In the genomic region with DNA sequence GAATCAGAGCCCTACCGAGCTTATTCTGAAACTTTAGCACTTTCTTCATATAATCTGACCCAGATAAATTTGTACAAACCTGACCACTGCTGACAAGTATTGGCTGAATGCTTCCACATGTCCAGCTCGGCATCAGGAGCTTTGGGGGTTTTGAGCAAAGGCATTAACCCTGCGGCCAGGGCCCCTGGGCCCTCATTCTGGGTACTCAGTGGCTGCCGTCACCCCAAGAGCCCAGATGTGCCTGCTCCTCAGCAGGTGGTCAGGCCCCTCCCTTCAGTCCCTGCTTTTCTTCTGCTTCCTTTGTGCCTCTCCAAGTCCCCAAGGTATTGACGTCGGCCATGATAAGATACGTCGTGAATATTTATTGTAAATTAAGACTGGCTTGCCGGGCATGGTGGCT, we compare ENCODE assay signal across 26 cellular contexts. TPM values are rescaled to one million over a fixed set of nuclear protein-coding genes. Genes with fewer than 3 reads are reported as not detected.
A peak's percentile ranks its signal among the peaks of the same experiment; 100 is the strongest.
DNase-seq lines count a peak whose midpoint lies in the region; ATAC-seq and TF ChIP-seq lines count a peak whose summit lies in the region.
"Had no signal": no experiment of that assay in that cellular context is flagged by ENCODE, and none has a peak within 500 bp of the region (broad histone marks: within the 10 kb centered on the region; RNA-seq: fewer than 3 reads in every experiment).

No MANE protein-coding gene starts in this region.

- peaks cover 67% of the 10 kb centered on the region for H3K27me3 ChIP-seq in BLaER1
- H3K27me3 ChIP-seq in lower lobe of right lung (ENCODE audit: low read depth) = no peaks in the 10 kb centered on the region
- H3K27me3 ChIP-seq in sigmoid colon = no peaks in the 10 kb centered on the region
- H3K27me3 ChIP-seq: hepatocyte had no signal

- peaks cover 19% of the 10 kb centered on the region for H3K4me1 Mint-ChIP-seq in activated naive CD4-positive, alpha-beta T cell treated with anti-CD3 and anti-CD28 coated beads, Interleukin-2, amount 10 ng/mL, durations not matched to agents 7 days and 5 days
- H3K4me1 Mint-ChIP-seq in activated naive CD4-positive, alpha-beta T cell treated with anti-CD3 and anti-CD28 coated beads for 36 hours (ENCODE audit: low read depth) = peaks cover 4% of the 10 kb centered on the region
- H3K4me1 Mint-ChIP-seq: GM23338 had no signal

- H3K4me3 ChIP-seq in BLaER1 (no peak overlapping the region), lower lobe of right lung (no peak overlapping the region), sigmoid colon (no peak overlapping the region)
- H3K4me3 ChIP-seq: GM23338, hepatocyte, psoas muscle had no signal

- no peak overlapping the region for H3K4me3 Mint-ChIP-seq in activated naive CD4-positive, alpha-beta T cell treated with anti-CD3 and anti-CD28 coated beads, Interleukin-2, amount 10 ng/mL, durations not matched to agents 7 days and 5 days
- H3K4me3 Mint-ChIP-seq in activated naive CD4-positive, alpha-beta T cell treated with anti-CD3 and anti-CD28 coated beads for 36 hours = no peak overlapping the region
- H3K4me3 Mint-ChIP-seq: CD4-positive, alpha-beta T cell; GM23338; stimulated activated memory B cell treated with anti-CD40 and anti-IgM and Interleukin-4, amounts not matched to agents 10 μg/mL and 1 μg/mL and 100 μg/mL, for 72 hours; type B pancreatic cell had no signal

- TF ChIP-seq EP300 in sigmoid colon (IDR thresholded peaks at IDR 0.05) = no peak

- H3K27ac ChIP-seq in BLaER1 = no peak overlapping the region
- H3K27ac ChIP-seq in lower lobe of right lung = no peak overlapping the region
- H3K27ac ChIP-seq in sigmoid colon = peak overlapping the region; percentile 88 to 94 (median 90)
- H3K27ac ChIP-seq: hepatocyte, psoas muscle had no signal

- no peak for TF ChIP-seq CTCF in lower lobe of right lung (IDR thresholded peaks at IDR 0.05)
- no peak for TF ChIP-seq CTCF in sigmoid colon (IDR thresholded peaks at IDR 0.05)

- H3K9me3 ChIP-seq in BLaER1 = 0 out of 2 replicates have a peak, but pooled peaks cover 4% of the 10 kb centered on the region
- no peaks in the 10 kb centered on the region for H3K9me3 ChIP-seq in lower lobe of right lung
- no peaks in the 10 kb centered on the region for H3K9me3 ChIP-seq in sigmoid colon
- H3K9me3 ChIP-seq: psoas muscle had no signal

- peak overlapping the region; percentile 91 for H3K4me2 ChIP-seq in BLaER1
- H3K4me2 ChIP-seq: GM23338, hepatocyte had no signal

- H3K9ac ChIP-seq in BLaER1 = no peak overlapping the region

- H3K27me3 Mint-ChIP-seq in activated naive CD4-positive, alpha-beta T cell treated with anti-CD3 and anti-CD28 coated beads, Interleukin-2, amount 10 ng/mL, durations not matched to agents 7 days and 5 days = no peaks in the 10 kb centered on the region
- H3K27me3 Mint-ChIP-seq in activated naive CD4-positive, alpha-beta T cell treated with anti-CD3 and anti-CD28 coated beads for 36 hours (ENCODE audit: low read depth) = no peaks in the 10 kb centered on the region
- H3K27me3 Mint-ChIP-seq: CD4-positive, alpha-beta T cell; stimulated activated memory B cell treated with anti-CD40 and anti-IgM and Interleukin-4, amounts not matched to agents 10 μg/mL and 1 μg/mL and 100 μg/mL, for 72 hours; type B pancreatic cell had no signal

- DNase-seq in activated naive CD4-positive, alpha-beta T cell treated with anti-CD3 and anti-CD28 coated beads, Interleukin-2, amount 10 ng/mL, durations not matched to agents 7 days and 5 days = no peak
- no peak for DNase-seq in activated naive CD4-positive, alpha-beta T cell treated with anti-CD3 and anti-CD28 coated beads for 36 hours
- DNase-seq in lower lobe of right lung (peak; percentile 12), sigmoid colon (peak; percentile 60), NCI-H446 treated with DMSO at 0.1 percent for 48 hours (lab: John Stamatoyannopoulos, UW) (no peak), DMS153 treated with DMSO at 0.1 percent for 48 hours (lab: John Stamatoyannopoulos, UW; ENCODE audit: unreplicated experiment) (no peak)
- DNase-seq: activated CD4-positive, alpha-beta T cell treated with anti-CD3 and anti-CD28 coated beads for 4 hours; activated CD8-positive, alpha-beta memory T cell treated with anti-CD3 and anti-CD28 coated beads for 24 hours; activated T-cell treated with anti-CD3 and anti-CD28 coated beads for 4 hours; CD4-positive, alpha-beta T cell; foreskin melanocyte; Kasumi-1; NCI-H1417 treated with DMSO at 0.1 percent for 48 hours; NCI-H2081 treated with DMSO at 0.1 percent for 48 hours; NCI-H2227 treated with DMSO at 0.1 percent for 48 hours; NCI-H69; SHP77 treated with DMSO at 0.1 percent for 48 hours; substantia nigra had no signal

- no peak for TF ChIP-seq POLR2A in sigmoid colon (IDR thresholded peaks at IDR 0.05)

- peaks cover 89% of the 10 kb centered on the region for H4K20me1 ChIP-seq in BLaER1

- peak overlapping the region; percentile 19 for H3K27ac Mint-ChIP-seq in activated naive CD4-positive, alpha-beta T cell treated with anti-CD3 and anti-CD28 coated beads, Interleukin-2, amount 10 ng/mL, durations not matched to agents 7 days and 5 days
- no peak overlapping the region for H3K27ac Mint-ChIP-seq in activated naive CD4-positive, alpha-beta T cell treated with anti-CD3 and anti-CD28 coated beads for 36 hours
- H3K27ac Mint-ChIP-seq: CD4-positive, alpha-beta T cell; GM23338; stimulated activated memory B cell treated with anti-CD40 and anti-IgM and Interleukin-4, amounts not matched to agents 10 μg/mL and 1 μg/mL and 100 μg/mL, for 72 hours; type B pancreatic cell had no signal

- peaks cover 40% of the 10 kb centered on the region for H3K36me3 Mint-ChIP-seq in activated naive CD4-positive, alpha-beta T cell treated with anti-CD3 and anti-CD28 coated beads, Interleukin-2, amount 10 ng/mL, durations not matched to agents 7 days and 5 days
- peaks cover 23% of the 10 kb centered on the region for H3K36me3 Mint-ChIP-seq in activated naive CD4-positive, alpha-beta T cell treated with anti-CD3 and anti-CD28 coated beads for 36 hours (ENCODE audit: low read depth)

- no peak for ATAC-seq in lower lobe of right lung
- no peak for ATAC-seq in GM19467 (IDR thresholded peaks at IDR 0.05; ENCODE audit: unreplicated experiment)
- ATAC-seq: GM23338; Panc1; psoas muscle; stimulated activated memory B cell treated with anti-CD40 and anti-IgM and Interleukin-4, amounts not matched to agents 10 μg/mL and 1 μg/mL and 100 μg/mL, for 72 hours had no signal

- peaks cover 5% of the 10 kb centered on the region for H3K9me3 Mint-ChIP-seq in activated naive CD4-positive, alpha-beta T cell treated with anti-CD3 and anti-CD28 coated beads, Interleukin-2, amount 10 ng/mL, durations not matched to agents 7 days and 5 days
- H3K9me3 Mint-ChIP-seq in activated naive CD4-positive, alpha-beta T cell treated with anti-CD3 and anti-CD28 coated beads for 36 hours = no peaks in the 10 kb centered on the region
- H3K9me3 Mint-ChIP-seq: CD4-positive, alpha-beta T cell; GM23338; stimulated activated memory B cell treated with anti-CD40 and anti-IgM and Interleukin-4, amounts not matched to agents 10 μg/mL and 1 μg/mL and 100 μg/mL, for 72 hours; type B pancreatic cell had no signal

- H3K36me3 ChIP-seq in BLaER1 (peaks cover 32% of the 10 kb centered on the region), lower lobe of right lung (peaks cover 39% of the 10 kb centered on the region), sigmoid colon (peaks cover 7 to 26% (median 9%) of the 10 kb centered on the region in 4 donors)

- H3K4me1 ChIP-seq in BLaER1 = peaks cover 89% of the 10 kb centered on the region
- peaks cover 21% of the 10 kb centered on the region for H3K4me1 ChIP-seq in lower lobe of right lung
- peaks cover 0 to 57% (median 46%) of the 10 kb centered on the region in 4 donors for H3K4me1 ChIP-seq in sigmoid colon

- intact Hi-C loops in activated naive CD4-positive, alpha-beta T cell treated with anti-CD3 and anti-CD28 coated beads for 36 hours (cut with micrococcal nuclease) = no loop called here
- intact Hi-C loops in lower lobe of right lung (cut with DNase I) (no loop called here), sigmoid colon (cut with DNase I) (loop anchor here (5.0 kb wide), 1 partner anchor 172 kb away; no protein-coding TSS in a partner anchor)

- CTCF ChIA-PET in activated naive CD4-positive, alpha-beta T cell treated with anti-CD3 and anti-CD28 coated beads, Interleukin-2, amount 10 ng/mL, durations not matched to agents 7 days and 5 days (lab: Charles Lee) = no interaction called here
- CTCF ChIA-PET in activated naive CD4-positive, alpha-beta T cell treated with anti-CD3 and anti-CD28 coated beads for 36 hours (lab: Charles Lee) = no interaction called here

- WGBS in sigmoid colon, 2 donors = 89 to 97% methylated on average over 9 of the region's 9 CpGs

RNA-seq across cellular contexts. Expression of gene CHMP6, which starts 47.3 kb away (rescaled TPM):
- total RNA-seq in activated naive CD4-positive, alpha-beta T cell treated with anti-CD3 and anti-CD28 coated beads for 36 hours = 10 to 100 TPM; 10.1 to 10.6 TPM
- total RNA-seq in lower lobe of right lung = 28.8 TPM
- total RNA-seq in sigmoid colon = 10 to 100 TPM; 15.7 to 28.2 (median 22.2) TPM
- 10 to 100 TPM; 36.3 to 40.4 (median 37.2) TPM for polyA plus RNA-seq in sigmoid colon

Comparison
In these comparisons a context has a peak if more than half of its experiments do, and no peak if none do; other contexts are left out.
1. DNase-seq: peak in lower lobe of right lung (single experiment) and sigmoid colon (single experiment); none in activated naive CD4-positive, alpha-beta T cell treated with anti-CD3 and anti-CD28 coated beads, Interleukin-2, amount 10 ng/mL, durations not matched to agents 7 days and 5 days (single experiment), activated naive CD4-positive, alpha-beta T cell treated with anti-CD3 and anti-CD28 coated beads for 36 hours (single experiment), NCI-H446 treated with DMSO at 0.1 percent for 48 hours (single experiment) and DMS153 treated with DMSO at 0.1 percent for 48 hours (single experiment).
2. H3K27ac ChIP-seq: peak in sigmoid colon (4 of 4); none in BLaER1 (single experiment) and lower lobe of right lung (single experiment).